ENCODE assay signal across 23 cellular contexts in genomic region chr2:200987137-200987536, GRCh38.
"Had no signal": no experiment of that assay in that cellular context is flagged by ENCODE, and none has a peak within 500 bp of the region (broad histone marks: within the 10 kb centered on the region; RNA-seq: fewer than 3 reads in every experiment).

No MANE protein-coding gene starts in this region.

- H3K4me3 ChIP-seq: breast epithelium, Peyer's patch, SJCRH30 had no signal

- H3K27me3 Mint-ChIP-seq: activated CD4-positive, alpha-beta T cell treated with anti-CD3 and anti-CD28 coated beads for 36 hours; activated CD8-positive, alpha-beta memory T cell treated with anti-CD3 and anti-CD28 coated beads, Interleukin-2, amount 10 ng/mL, durations not matched to agents 7 days and 5 days; activated T-cell treated with anti-CD3 and anti-CD28 coated beads, Interleukin-2, amount 50 U/mL, for 24 hours had no signal

- H3K27ac Mint-ChIP-seq: activated CD4-positive, alpha-beta T cell treated with anti-CD3 and anti-CD28 coated beads for 36 hours; activated CD8-positive, alpha-beta memory T cell treated with anti-CD3 and anti-CD28 coated beads, Interleukin-2, amount 10 ng/mL, durations not matched to agents 7 days and 5 days; activated T-cell treated with anti-CD3 and anti-CD28 coated beads, Interleukin-2, amount 50 U/mL, for 24 hours had no signal

- H3K9ac ChIP-seq: SK-N-SH had no signal

- ATAC-seq: activated CD4-positive, alpha-beta T cell treated with anti-CD3 and anti-CD28 coated beads for 36 hours; activated CD8-positive, alpha-beta memory T cell treated with anti-CD3 and anti-CD28 coated beads, Interleukin-2, amount 10 ng/mL, durations not matched to agents 7 days and 5 days had no signal

- H3K4me3 Mint-ChIP-seq: activated CD4-positive, alpha-beta T cell treated with anti-CD3 and anti-CD28 coated beads for 36 hours; activated CD8-positive, alpha-beta memory T cell treated with anti-CD3 and anti-CD28 coated beads, Interleukin-2, amount 10 ng/mL, durations not matched to agents 7 days and 5 days; activated T-cell treated with anti-CD3 and anti-CD28 coated beads, Interleukin-2, amount 50 U/mL, for 24 hours had no signal

- DNase-seq: activated CD4-positive, alpha-beta T cell treated with anti-CD3 and anti-CD28 coated beads for 36 hours; activated CD8-positive, alpha-beta memory T cell treated with anti-CD3 and anti-CD28 coated beads, Interleukin-2, amount 10 ng/mL, durations not matched to agents 7 days and 5 days; activated effector memory CD4-positive, alpha-beta T cell treated with anti-CD3 and anti-CD28 coated beads, Interleukin-2, amount 50 U/mL, for 16 hours; activated naive CD4-positive, alpha-beta T cell treated with Interleukin-2 at 50 U/mL for 16 hours; activated T-cell treated with anti-CD3 and anti-CD28 coated beads, Interleukin-2, amount 50 U/mL, for 24 hours; aorta; caudate nucleus; KG1; NCI-H1048; NCI-H1417; NCI-H1930; NCI-H2171 treated with DMSO at 0.1 percent for 48 hours; NCI-H345; NCI-H510A; NCI-H69; Peyer's patch; Right ventricle myocardium superior; SJCRH30; SK-N-SH; T-helper 1 cell had no signal

- H3K4me1 Mint-ChIP-seq: activated CD4-positive, alpha-beta T cell treated with anti-CD3 and anti-CD28 coated beads for 36 hours; activated CD8-positive, alpha-beta memory T cell treated with anti-CD3 and anti-CD28 coated beads, Interleukin-2, amount 10 ng/mL, durations not matched to agents 7 days and 5 days had no signal

- H3K4me2 ChIP-seq: SK-N-SH had no signal

- H3K9me3 Mint-ChIP-seq: activated T-cell treated with anti-CD3 and anti-CD28 coated beads, Interleukin-2, amount 50 U/mL, for 24 hours had no signal

- H3K27ac ChIP-seq: breast epithelium, Peyer's patch, RWPE1, SJCRH30, VCaP had no signal

- H3K4me1 ChIP-seq: breast epithelium, Peyer's patch, SJCRH30 had no signal

- H3K27me3 ChIP-seq: breast epithelium, Peyer's patch, SJCRH30 had no signal

- H3K9me3 ChIP-seq: breast epithelium, Peyer's patch, SJCRH30, SK-N-SH had no signal

- H3K36me3 ChIP-seq: breast epithelium had no signal
